ENCODE assay signal across 9 cellular contexts in genomic region chr15:61100512-61100911, GRCh38.
"Had no signal": no experiment of that assay in that cellular context is flagged by ENCODE, and none has a peak within 500 bp of the region (broad histone marks: within the 10 kb centered on the region; RNA-seq: fewer than 3 reads in every experiment).

No MANE protein-coding gene starts in this region.

- H3K27ac Mint-ChIP-seq: HFFc6 had no signal

- DNase-seq: GM23248, GOT3, H7, HFFc6 had no signal

- H3K4me1 Mint-ChIP-seq: IgD-negative memory B cell had no signal

- H3K9me3 Mint-ChIP-seq: HFFc6 had no signal

- H3K9me3 ChIP-seq: HAP-1 had no signal

- H3K27ac ChIP-seq: GM23248, HL-60 had no signal

- H3K4me3 ChIP-seq: GM23248, HAP-1 had no signal

- ATAC-seq: HCT116, HepG2 had no signal

- H2AFZ ChIP-seq: GM23248 had no signal

- H3K4me3 Mint-ChIP-seq: HFFc6, IgD-negative memory B cell had no signal

- H3K9ac ChIP-seq: GM23248 had no signal

- H3K36me3 ChIP-seq: HAP-1 had no signal

- H3K36me3 Mint-ChIP-seq: IgD-negative memory B cell had no signal
